In genomic region chr4:11614426-11614825, GRCh38 we compare ENCODE assay signal across 17 cellular contexts.
DNase-seq lines count a peak whose midpoint lies in the region; ATAC-seq, FAIRE-seq and TF ChIP-seq lines count a peak whose summit lies in the region.
"Had no signal": no experiment of that assay in that cellular context is flagged by ENCODE, and none has a peak within 500 bp of the region (broad histone marks: within the 10 kb centered on the region; RNA-seq: fewer than 3 reads in every experiment).

No MANE protein-coding gene starts in this region.

- no peaks in the 10 kb centered on the region for H3K27me3 ChIP-seq in RWPE2 (ENCODE audit: insufficient read depth, poor library complexity, severe bottlenecking)
- no peaks in the 10 kb centered on the region for H3K27me3 ChIP-seq in foreskin keratinocyte
- no peaks in the 10 kb centered on the region for H3K27me3 ChIP-seq in pancreas
- H3K27me3 ChIP-seq: testis had no signal

- no peaks in the 10 kb centered on the region for H3K36me3 ChIP-seq in RWPE2 (ENCODE audit: low read depth)
- H3K36me3 ChIP-seq in pancreas, result no peaks in the 10 kb centered on the region

- peaks cover 35% of the 10 kb centered on the region for H3K4me1 ChIP-seq in RWPE2 (ENCODE audit: insufficient read depth, poor library complexity, severe bottlenecking)
- peaks cover 32% of the 10 kb centered on the region for H3K4me1 ChIP-seq in foreskin keratinocyte
- peaks cover 0 to 4% (median 0%) of the 10 kb centered on the region in 3 donors for H3K4me1 ChIP-seq in pancreas
- H3K4me1 ChIP-seq: testis had no signal

- intact Hi-C loops in pancreas (cut with DNase I), result no loop called here

- no peak overlapping the region for H3K4me3 Mint-ChIP-seq in natural killer cell treated with Interleukin-12 subunit alpha and Interleukin-12 subunit beta and Interleukin-15 and Interleukin-18, amount 100 ng/mL, for 72 hours
- H3K4me3 Mint-ChIP-seq: naive thymus-derived CD4-positive, alpha-beta T cell had no signal

- no peak overlapping the region for H3K27ac Mint-ChIP-seq in natural killer cell treated with Interleukin-12 subunit alpha and Interleukin-12 subunit beta and Interleukin-15 and Interleukin-18, amount 100 ng/mL, for 72 hours
- H3K27ac Mint-ChIP-seq: naive thymus-derived CD4-positive, alpha-beta T cell had no signal

- ATAC-seq in RWPE2 (ENCODE audit: low read depth), result peak; percentile 99
- peak; percentile 98 for ATAC-seq in foreskin keratinocyte
- peak; percentile 58 to 76 (median 70) for ATAC-seq in pancreas
- no peak for ATAC-seq in natural killer cell treated with Interleukin-12 subunit alpha and Interleukin-12 subunit beta and Interleukin-15 and Interleukin-18, amount 100 ng/mL, for 72 hours
- ATAC-seq: left colon; naive thymus-derived CD4-positive, alpha-beta T cell; Right ventricle myocardium inferior had no signal

- FAIRE-seq in pancreas (lab: Jason Lieb, UNC), result no peak

- H3K9me3 ChIP-seq in RWPE2 (ENCODE audit: severe bottlenecking) (no peaks in the 10 kb centered on the region), pancreas (no peaks in the 10 kb centered on the region)
- H3K9me3 ChIP-seq: testis had no signal

- H3K4me3 ChIP-seq in RWPE2 (ENCODE audit: severe bottlenecking), result no peak overlapping the region
- no peak overlapping the region for H3K4me3 ChIP-seq in pancreas
- H3K4me3 ChIP-seq: testis had no signal

- peak overlapping the region; percentile 84 for H3K27ac ChIP-seq in RWPE2 (ENCODE audit: poor library complexity, severe bottlenecking)
- H3K27ac ChIP-seq in foreskin keratinocyte, result peak overlapping the region; percentile 76
- H3K27ac ChIP-seq in pancreas, result peak overlapping the region in 2 of 4 donors; percentile 4 to 63
- H3K27ac ChIP-seq: testis had no signal

- H3K27me3 Mint-ChIP-seq in natural killer cell treated with Interleukin-12 subunit alpha and Interleukin-12 subunit beta and Interleukin-15 and Interleukin-18, amount 100 ng/mL, for 72 hours, result peaks cover 0 to 3% of the 10 kb centered on the region in 2 donors

- H3K9me3 Mint-ChIP-seq in natural killer cell treated with Interleukin-12 subunit alpha and Interleukin-12 subunit beta and Interleukin-15 and Interleukin-18, amount 100 ng/mL, for 72 hours, result peaks cover 3% of the 10 kb centered on the region
- H3K9me3 Mint-ChIP-seq: naive thymus-derived CD4-positive, alpha-beta T cell had no signal

- no peaks in the 10 kb centered on the region for H3K36me3 Mint-ChIP-seq in natural killer cell treated with Interleukin-12 subunit alpha and Interleukin-12 subunit beta and Interleukin-15 and Interleukin-18, amount 100 ng/mL, for 72 hours

- peak; percentile 57 for DNase-seq in ELF-1 (ENCODE audit: low read depth, low spot score)
- peak; percentile 73 for DNase-seq in RWPE2 (ENCODE audit: low spot score)
- peak; percentile 85 to 95 for DNase-seq in foreskin keratinocyte
- DNase-seq in pancreas, result peak in 1 of 6 donors; percentile 16
- no peak for DNase-seq in NK-92 treated with Interleukin-12 subunit alpha and Interleukin-12 subunit beta, amount 100 ng/mL, for 24 hours (lab: John Stamatoyannopoulos, UW)
- no peak for DNase-seq in natural killer cell treated with Interleukin-12 subunit alpha and Interleukin-12 subunit beta and Interleukin-15 and Interleukin-18, amount 100 ng/mL, for 72 hours (ENCODE audit: low spot score)
- no peak for DNase-seq in NCI-H82 treated with DMSO at 0.1 percent for 48 hours (lab: John Stamatoyannopoulos, UW; ENCODE audit: unreplicated experiment)
- DNase-seq in NK-92 (lab: John Stamatoyannopoulos, UW; ENCODE audit: unreplicated experiment), result no peak
- DNase-seq: activated naive CD4-positive, alpha-beta T cell treated with anti-CD3 and anti-CD28 coated beads, Interleukin-2, amount 50 U/mL, for 16 hours; caudate nucleus; left colon; naive thymus-derived CD4-positive, alpha-beta T cell; NCI-H748 treated with DMSO at 0.1 percent for 48 hours; retina; T-helper 2 cell; testis had no signal

- TF ChIP-seq CTCF in RWPE2 (IDR thresholded peaks at IDR 0.05; ENCODE audit: poor library complexity, severe bottlenecking) (no peak), foreskin keratinocyte (conservative IDR thresholded peaks at IDR 0.05) (no peak), pancreas (IDR thresholded peaks at IDR 0.05) (no peak)

- 42 to 64% methylated on average over 5 of the region's 5 CpGs for WGBS in pancreas, 2 donors

- H3K4me1 Mint-ChIP-seq in natural killer cell treated with Interleukin-12 subunit alpha and Interleukin-12 subunit beta and Interleukin-15 and Interleukin-18, amount 100 ng/mL, for 72 hours (ENCODE audit: low read depth in 2 of 2), result no peaks in the 10 kb centered on the region

Comparison
In these comparisons a context has a peak if more than half of its experiments do, and no peak if none do; other contexts are left out.
1. DNase-seq: peak in ELF-1 (single experiment), RWPE2 (single experiment) and foreskin keratinocyte (2 of 2); none in NK-92 treated with Interleukin-12 subunit alpha and Interleukin-12 subunit beta, amount 100 ng/mL, for 24 hours (single experiment), natural killer cell treated with Interleukin-12 subunit alpha and Interleukin-12 subunit beta and Interleukin-15 and Interleukin-18, amount 100 ng/mL, for 72 hours (single experiment), NCI-H82 treated with DMSO at 0.1 percent for 48 hours (single experiment) and NK-92 (single experiment).
2. ATAC-seq: peak in RWPE2 (single experiment), foreskin keratinocyte (single experiment) and pancreas (4 of 4); none in natural killer cell treated with Interleukin-12 subunit alpha and Interleukin-12 subunit beta and Interleukin-15 and Interleukin-18, amount 100 ng/mL, for 72 hours (0 of 2).